ENCODE assay signal across 11 cellular contexts in the genomic region with DNA sequence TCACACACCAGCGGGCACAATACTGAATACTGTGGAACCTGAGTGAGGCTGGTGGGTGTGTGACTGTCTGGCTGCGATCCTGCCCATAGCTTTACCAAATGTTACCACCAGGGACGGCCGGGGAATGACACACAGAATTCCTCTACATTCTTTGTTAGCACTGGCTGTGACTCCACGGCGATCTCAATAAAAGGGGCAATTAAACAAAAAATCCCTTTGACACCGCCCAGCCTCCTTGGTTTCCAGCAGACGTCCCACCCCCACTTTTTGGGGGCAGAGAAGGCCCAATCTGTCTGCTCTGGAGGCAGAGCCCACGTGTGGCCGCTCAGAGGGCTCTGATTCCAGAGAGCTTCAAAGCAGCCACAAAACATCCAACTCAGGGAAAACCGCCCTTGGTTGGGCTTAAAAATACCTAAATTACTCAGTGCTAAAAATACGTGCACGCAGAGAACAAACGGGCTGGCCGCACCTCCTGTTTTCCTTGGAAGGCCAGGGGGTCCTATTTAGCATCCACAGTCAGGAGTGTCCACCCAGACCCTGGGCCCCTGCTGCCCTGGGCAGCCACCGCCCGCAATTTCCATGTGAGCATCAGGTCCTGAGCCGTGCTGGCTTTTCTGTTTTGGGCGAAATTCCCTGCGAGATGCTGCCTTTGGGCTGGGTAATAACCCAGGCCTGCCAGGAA. TPM values are rescaled to one million over a fixed set of nuclear protein-coding genes. Genes with fewer than 3 reads are reported as not detected.
DNase-seq lines count a peak whose midpoint lies in the region; ATAC-seq and TF ChIP-seq lines count a peak whose summit lies in the region.
"Had no signal": no experiment of that assay in that cellular context is flagged by ENCODE, and none has a peak within 500 bp of the region (broad histone marks: within the 10 kb centered on the region; RNA-seq: fewer than 3 reads in every experiment).

No MANE protein-coding gene starts in this region.

- H3K27ac ChIP-seq in tibial nerve: peak overlapping the region in 3 of 4 donors; percentile 27 to 78 (median 71)
- no peak overlapping the region for H3K27ac ChIP-seq in heart right ventricle
- H3K27ac ChIP-seq: colonic mucosa had no signal

- TF ChIP-seq POLR2A in tibial nerve (IDR thresholded peaks at IDR 0.05): no peak

- no peaks in the 10 kb centered on the region for H3K36me3 ChIP-seq in HAP-1 (replicated peaks)
- H3K36me3 ChIP-seq in tibial nerve: no peaks in the 10 kb centered on the region
- peaks cover 0 to 2% (median 0%) of the 10 kb centered on the region in 9 donors for H3K36me3 ChIP-seq in heart right ventricle
- H3K36me3 ChIP-seq: colonic mucosa had no signal

- ATAC-seq in omental fat pad (ENCODE audit: low FRiP score) (no peak), heart right ventricle (no peak)

- DNase-seq in HAP-1 (ENCODE audit: low spot score in 2 of 2) (peak; percentile 65 to 77), astrocyte of the cerebellum (ENCODE audit: low read depth) (peak; percentile 79), islet precursor cell (peak; percentile 85), tibial nerve (ENCODE audit: low spot score in 2 of 2) (no peak), 8988T (no peak), NK-92 (lab: John Stamatoyannopoulos, UW; ENCODE audit: unreplicated experiment) (no peak), omental fat pad (ENCODE audit: low spot score) (no peak), heart right ventricle (no peak)
- DNase-seq: colonic mucosa, left cardiac atrium, NCI-H1436 treated with DMSO at 0.1 percent for 48 hours had no signal

- TF ChIP-seq CTCF in astrocyte of the cerebellum (IDR thresholded peaks at IDR 0.05; ENCODE audit: low read depth, low read length, missing control alignments) (peak; percentile 64), tibial nerve (IDR thresholded peaks at IDR 0.05) (peak in 1 of 5 experiments; percentile 26), omental fat pad (IDR thresholded peaks at IDR 0.05) (no peak), heart right ventricle (IDR thresholded peaks at IDR 0.05) (no peak)

- intact Hi-C loops in heart right ventricle (cut with DNase I): loop anchor here in 1 of 10 donors (2.0 kb wide), 1 partner anchor 15 kb away; no protein-coding TSS in a partner anchor

- no peak for TF ChIP-seq EP300 in tibial nerve (IDR thresholded peaks at IDR 0.05)

- H3K9me3 ChIP-seq in HAP-1 (no peaks in the 10 kb centered on the region), tibial nerve (no peaks in the 10 kb centered on the region), heart right ventricle (no peaks in the 10 kb centered on the region)
- H3K9me3 ChIP-seq: colonic mucosa had no signal

- H3K27me3 ChIP-seq in HAP-1 (ENCODE audit: low read depth) (no peaks in the 10 kb centered on the region), tibial nerve (no peaks in the 10 kb centered on the region), heart right ventricle (no peaks in the 10 kb centered on the region)
- H3K27me3 ChIP-seq: colonic mucosa had no signal

- H3K4me3 ChIP-seq in HAP-1 (no peak overlapping the region), astrocyte of the cerebellum (ENCODE audit: low read depth, low read length) (no peak overlapping the region), tibial nerve (no peak overlapping the region), heart right ventricle (no peak overlapping the region)
- H3K4me3 ChIP-seq: colonic mucosa had no signal

- peaks cover 22% of the 10 kb centered on the region for H3K4me1 ChIP-seq in HAP-1
- peaks cover 0 to 25% (median 6%) of the 10 kb centered on the region in 4 donors for H3K4me1 ChIP-seq in tibial nerve
- H3K4me1 ChIP-seq in heart right ventricle: peaks cover 2 to 18% (median 9%) of the 10 kb centered on the region in 9 donors
- H3K4me1 ChIP-seq: colonic mucosa had no signal

- in situ Hi-C loops in HAP-1 (cut with MboI; ENCODE audit: low sequenced_read_pairs) (no loop called here), astrocyte of the cerebellum (cut with HindIII; ENCODE audit: low sequenced_read_pairs) (no loop called here)

- WGBS in tibial nerve, 2 donors: 39 to 42% methylated on average over 20 of the region's 20 CpGs
- 72 to 73% methylated on average over 20 of the region's 20 CpGs for WGBS in heart right ventricle, 2 donors

RNA-seq across cellular contexts. Expression of a gene that starts 47.8 kb away (rescaled TPM):
- 100 to 1,000 TPM; 230 to 440 (median 337) TPM for total RNA-seq in tibial nerve
- 100 to 1,000 TPM; 120 to 726 (median 425) TPM for total RNA-seq in omental fat pad
- total RNA-seq in heart right ventricle: 100 to 1,000 TPM in 2 of 10 donors, 10 to 100 TPM in 8; 19.6 to 297 (median 31.3) TPM
- polyA plus RNA-seq in heart right ventricle: 10 to 100 TPM; 81.4 to 95.2 TPM

Comparison
In these comparisons a context has a peak if more than half of its experiments do, and no peak if none do; other contexts are left out.
1. DNase-seq: peak in HAP-1 (2 of 2), astrocyte of the cerebellum (single experiment) and islet precursor cell (single experiment); none in tibial nerve (0 of 2), 8988T (single experiment), NK-92 (single experiment), omental fat pad (single experiment) and heart right ventricle (0 of 2).
2. H3K27ac ChIP-seq: peak in tibial nerve (3 of 4); none in heart right ventricle (0 of 10).